In the genomic region with DNA sequence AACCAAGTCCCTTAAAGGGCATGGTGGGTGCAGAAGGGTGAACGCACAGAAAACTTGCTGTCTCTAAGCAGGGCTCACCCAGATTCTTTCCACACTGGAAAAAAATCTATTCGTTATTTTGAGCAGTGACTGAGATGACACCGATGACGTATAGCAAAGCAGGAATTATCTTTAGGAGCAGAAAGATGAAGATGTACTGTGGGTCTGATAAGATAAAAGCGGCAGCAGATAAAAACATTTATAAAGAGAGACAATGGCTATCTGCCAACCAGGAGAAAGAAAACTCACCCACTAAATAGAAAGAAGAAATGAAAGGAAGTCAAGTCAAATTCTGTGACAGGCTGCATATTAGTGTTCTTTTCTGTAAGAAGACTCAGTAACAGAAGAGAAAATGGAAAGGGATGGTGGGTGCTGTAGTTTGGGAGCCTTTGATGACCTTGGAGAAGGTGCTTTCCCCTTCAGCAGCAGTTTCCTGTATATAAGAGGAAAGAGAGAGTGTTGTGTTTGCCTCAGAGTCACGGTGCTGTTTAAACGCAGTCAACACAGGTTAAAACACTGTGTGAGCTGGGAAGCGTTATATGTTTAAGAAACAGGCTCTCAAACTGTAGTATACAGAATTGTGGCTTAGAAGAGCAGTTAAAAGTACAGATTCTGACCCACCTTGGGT, we compare ENCODE assay signal across 19 cellular contexts.
A peak's percentile ranks its signal among the peaks of the same experiment; 100 is the strongest.
DNase-seq lines count a peak whose midpoint lies in the region; ATAC-seq lines count a peak whose summit lies in the region.
"Had no signal": no experiment of that assay in that cellular context is flagged by ENCODE, and none has a peak within 500 bp of the region (broad histone marks: within the 10 kb centered on the region; RNA-seq: fewer than 3 reads in every experiment).

No MANE protein-coding gene starts in this region.

- H3K27me3 ChIP-seq in naive thymus-derived CD4-positive, alpha-beta T cell (ENCODE audit: control insufficient read depth in 2 of 2, insufficient read depth in 2 of 2, low read length in 2 of 2): no peaks in the 10 kb centered on the region
- H3K27me3 ChIP-seq: upper lobe of right lung had no signal

- intact Hi-C loops in naive thymus-derived CD4-positive, alpha-beta T cell (cut with micrococcal nuclease): no loop called here

- H3K4me1 ChIP-seq in naive thymus-derived CD4-positive, alpha-beta T cell (ENCODE audit: control insufficient read depth in 2 of 2, insufficient read depth in 2 of 2, low read length in 2 of 2): peaks cover 0 to 7% of the 10 kb centered on the region in 2 donors

- ATAC-seq in activated CD8-positive, alpha-beta memory T cell treated with anti-CD3 and anti-CD28 coated beads, Interleukin-2, amount 10 ng/mL, durations not matched to agents 7 days and 5 days: peak; percentile 58
- peak; percentile 82 for ATAC-seq in activated T-helper 17 cell treated with anti-CD3 and anti-CD28 coated beads, Interleukin-2, amount 50 U/mL, for 72 hours (replicated peaks)
- ATAC-seq in naive thymus-derived CD4-positive, alpha-beta T cell: peak; percentile 33
- ATAC-seq in GM18873 (IDR thresholded peaks at IDR 0.05; ENCODE audit: low FRiP score, unreplicated experiment): no peak
- ATAC-seq: PC-3; stimulated activated memory B cell treated with anti-CD40 and anti-IgM and Interleukin-4, amounts not matched to agents 10 μg/mL and 1 μg/mL and 100 μg/mL, for 72 hours; upper lobe of right lung; WTC11 had no signal

- no peaks in the 10 kb centered on the region for H3K36me3 Mint-ChIP-seq in activated CD8-positive, alpha-beta memory T cell treated with anti-CD3 and anti-CD28 coated beads, Interleukin-2, amount 10 ng/mL, durations not matched to agents 7 days and 5 days
- no peaks in the 10 kb centered on the region for H3K36me3 Mint-ChIP-seq in activated T-helper 17 cell treated with anti-CD3 and anti-CD28 coated beads, Interleukin-2, amount 50 U/mL, for 72 hours (ENCODE audit: low read depth)
- no peaks in the 10 kb centered on the region for H3K36me3 Mint-ChIP-seq in naive thymus-derived CD4-positive, alpha-beta T cell
- H3K36me3 Mint-ChIP-seq: brain; stimulated activated memory B cell treated with anti-CD40 and anti-IgM and Interleukin-4, amounts not matched to agents 10 μg/mL and 1 μg/mL and 100 μg/mL, for 72 hours had no signal

- peak overlapping the region; percentile 57 for H3K27ac ChIP-seq in naive thymus-derived CD4-positive, alpha-beta T cell (ENCODE audit: low read depth, low read length)
- H3K27ac ChIP-seq: skin epidermis, upper lobe of right lung had no signal

- peak overlapping the region; percentile 7 for H3K4me3 ChIP-seq in Jurkat, Clone E6-1 (ENCODE audit: low read length)
- H3K4me3 ChIP-seq in naive thymus-derived CD4-positive, alpha-beta T cell (ENCODE audit: low read length): peak overlapping the region; percentile 1
- H3K4me3 ChIP-seq: skin epidermis, upper lobe of right lung had no signal

- H3K36me3 ChIP-seq in naive thymus-derived CD4-positive, alpha-beta T cell (ENCODE audit: control insufficient read depth in 2 of 3, insufficient read depth in 3 of 3, low read length in 3 of 3): no peaks in the 10 kb centered on the region
- H3K36me3 ChIP-seq: upper lobe of right lung had no signal

- H3K27me3 Mint-ChIP-seq in activated CD8-positive, alpha-beta memory T cell treated with anti-CD3 and anti-CD28 coated beads, Interleukin-2, amount 10 ng/mL, durations not matched to agents 7 days and 5 days: peaks cover 15% of the 10 kb centered on the region
- H3K27me3 Mint-ChIP-seq in activated T-helper 17 cell treated with anti-CD3 and anti-CD28 coated beads, Interleukin-2, amount 50 U/mL, for 72 hours: peaks cover 4% of the 10 kb centered on the region
- peaks cover 0 to 13% (median 0%) of the 10 kb centered on the region in 5 donors for H3K27me3 Mint-ChIP-seq in naive thymus-derived CD4-positive, alpha-beta T cell
- H3K27me3 Mint-ChIP-seq: brain had no signal

- POLR2A ChIA-PET in naive thymus-derived CD4-positive, alpha-beta T cell (lab: Charles Lee): interaction anchor here (0.5 kb wide), 1 partner anchor 656 kb away, joined by 3 read pairs; no protein-coding TSS in a partner anchor

- CTCF ChIA-PET in activated CD8-positive, alpha-beta memory T cell treated with anti-CD3 and anti-CD28 coated beads, Interleukin-2, amount 10 ng/mL, durations not matched to agents 7 days and 5 days (lab: Charles Lee): no interaction called here
- CTCF ChIA-PET in naive thymus-derived CD4-positive, alpha-beta T cell (lab: Charles Lee): interaction anchor here (0.6 kb wide), 1 partner anchor 861 kb away, joined by 4 read pairs; no protein-coding TSS in a partner anchor

- peak overlapping the region; percentile 48 for H3K27ac Mint-ChIP-seq in activated CD8-positive, alpha-beta memory T cell treated with anti-CD3 and anti-CD28 coated beads, Interleukin-2, amount 10 ng/mL, durations not matched to agents 7 days and 5 days
- peak overlapping the region; percentile 81 for H3K27ac Mint-ChIP-seq in activated T-helper 17 cell treated with anti-CD3 and anti-CD28 coated beads, Interleukin-2, amount 50 U/mL, for 72 hours
- peak overlapping the region; percentile 50 to 95 (median 79) for H3K27ac Mint-ChIP-seq in naive thymus-derived CD4-positive, alpha-beta T cell
- H3K27ac Mint-ChIP-seq: brain; stimulated activated memory B cell treated with anti-CD40 and anti-IgM and Interleukin-4, amounts not matched to agents 10 μg/mL and 1 μg/mL and 100 μg/mL, for 72 hours; WTC11 had no signal

- H3K4me3 Mint-ChIP-seq in activated CD8-positive, alpha-beta memory T cell treated with anti-CD3 and anti-CD28 coated beads, Interleukin-2, amount 10 ng/mL, durations not matched to agents 7 days and 5 days: peak overlapping the region; percentile 51
- peak overlapping the region; percentile 69 for H3K4me3 Mint-ChIP-seq in activated T-helper 17 cell treated with anti-CD3 and anti-CD28 coated beads, Interleukin-2, amount 50 U/mL, for 72 hours
- H3K4me3 Mint-ChIP-seq in naive thymus-derived CD4-positive, alpha-beta T cell: peak overlapping the region; percentile 54 to 93 (median 80)
- H3K4me3 Mint-ChIP-seq: brain; stimulated activated memory B cell treated with anti-CD40 and anti-IgM and Interleukin-4, amounts not matched to agents 10 μg/mL and 1 μg/mL and 100 μg/mL, for 72 hours; WTC11 had no signal

- no peaks in the 10 kb centered on the region for H3K9me3 ChIP-seq in naive thymus-derived CD4-positive, alpha-beta T cell (ENCODE audit: control insufficient read depth in 2 of 3, low read length in 3 of 3)
- H3K9me3 ChIP-seq: upper lobe of right lung had no signal

- peaks cover 16% of the 10 kb centered on the region for H3K4me1 Mint-ChIP-seq in activated CD8-positive, alpha-beta memory T cell treated with anti-CD3 and anti-CD28 coated beads, Interleukin-2, amount 10 ng/mL, durations not matched to agents 7 days and 5 days
- peaks cover 12% of the 10 kb centered on the region for H3K4me1 Mint-ChIP-seq in activated T-helper 17 cell treated with anti-CD3 and anti-CD28 coated beads, Interleukin-2, amount 50 U/mL, for 72 hours
- peaks cover 0 to 36% (median 27%) of the 10 kb centered on the region in 7 donors for H3K4me1 Mint-ChIP-seq in naive thymus-derived CD4-positive, alpha-beta T cell
- H3K4me1 Mint-ChIP-seq: stimulated activated memory B cell treated with anti-CD40 and anti-IgM and Interleukin-4, amounts not matched to agents 10 μg/mL and 1 μg/mL and 100 μg/mL, for 72 hours had no signal

- no peaks in the 10 kb centered on the region for H3K9me3 Mint-ChIP-seq in activated CD8-positive, alpha-beta memory T cell treated with anti-CD3 and anti-CD28 coated beads, Interleukin-2, amount 10 ng/mL, durations not matched to agents 7 days and 5 days (ENCODE audit: low read depth)
- H3K9me3 Mint-ChIP-seq in activated T-helper 17 cell treated with anti-CD3 and anti-CD28 coated beads, Interleukin-2, amount 50 U/mL, for 72 hours: no peaks in the 10 kb centered on the region
- H3K9me3 Mint-ChIP-seq in naive thymus-derived CD4-positive, alpha-beta T cell: no peaks in the 10 kb centered on the region

- DNase-seq in activated CD8-positive, alpha-beta memory T cell treated with anti-CD3 and anti-CD28 coated beads, Interleukin-2, amount 10 ng/mL, durations not matched to agents 7 days and 5 days: no peak
- DNase-seq in activated CD8-positive, alpha-beta memory T cell treated with anti-CD3 and anti-CD28 coated beads, Interleukin-2, amount 50 U/mL, for 4 hours: no peak
- no peak for DNase-seq in Jurkat, Clone E6-1 (ENCODE audit: low read depth, low spot score)
- peak in 6 of 9 donors; percentile 23 to 55 (median 35) for DNase-seq in naive thymus-derived CD4-positive, alpha-beta T cell
- no peak for DNase-seq in stimulated activated naive CD4-positive, alpha-beta T cell treated with Interleukin-2 at 50 U/mL for 16 hours (lab: John Stamatoyannopoulos, UW)
- no peak for DNase-seq in dedifferentiated amniotic fluid mesenchymal stem cell (ENCODE audit: extremely low spot score)
- DNase-seq: COR-L47, HCEC 1CT, kidney glomerular epithelial cell, NCI-H187 treated with DMSO at 0.1 percent for 48 hours, NCI-H524, PC-3, upper lobe of right lung had no signal

Comparison
In these comparisons a context has a peak if more than half of its experiments do, and no peak if none do; other contexts are left out.
1. DNase-seq: peak in naive thymus-derived CD4-positive, alpha-beta T cell (6 of 9); none in activated CD8-positive, alpha-beta memory T cell treated with anti-CD3 and anti-CD28 coated beads, Interleukin-2, amount 10 ng/mL, durations not matched to agents 7 days and 5 days (single experiment), activated CD8-positive, alpha-beta memory T cell treated with anti-CD3 and anti-CD28 coated beads, Interleukin-2, amount 50 U/mL, for 4 hours (single experiment), Jurkat, Clone E6-1 (single experiment), stimulated activated naive CD4-positive, alpha-beta T cell treated with Interleukin-2 at 50 U/mL for 16 hours (single experiment) and dedifferentiated amniotic fluid mesenchymal stem cell (single experiment).
2. Peak in every context shown above with its lines, with median percentiles within 50 percentile points of each other: H3K27ac Mint-ChIP-seq and H3K4me3 Mint-ChIP-seq.